24 cellular contexts compared by ENCODE assay signal in genomic region chr11:18566406-18566805, GRCh38. TPM values are rescaled to one million over a fixed set of nuclear protein-coding genes. Genes with fewer than 3 reads are reported as not detected.
"Had no signal": no experiment of that assay in that cellular context is flagged by ENCODE, and none has a peak within 500 bp of the region (broad histone marks: within the 10 kb centered on the region; RNA-seq: fewer than 3 reads in every experiment).

No MANE protein-coding gene starts in this region.

- H3K27ac Mint-ChIP-seq: activated CD8-positive, alpha-beta T cell treated with anti-CD3 and anti-CD28 coated beads, Interleukin-2, amount 10 ng/mL, durations not matched to agents 7 days and 5 days; activated naive CD4-positive, alpha-beta T cell treated with anti-CD3 and anti-CD28 coated beads, Interleukin-2, amount 50 U/mL, for 72 hours; activated naive CD8-positive, alpha-beta T cell treated with anti-CD3 and anti-CD28 coated beads, Interleukin-2, amount 50 U/mL, for 24 hours; T-helper 1 cell treated with Interleukin-12 subunit alpha and Interleukin-12 subunit beta and Interleukin-4 antibody, amounts not matched to agents 30 μg/mL and 1 μg/mL, for 36 hours; WTC11 had no signal

- H3K4me1 ChIP-seq: Peyer's patch had no signal

- H3K4me2 ChIP-seq: KMS-11 had no signal

- H3K9me3 ChIP-seq: MG63, Peyer's patch had no signal

- H3K9me3 Mint-ChIP-seq: activated naive CD4-positive, alpha-beta T cell treated with anti-CD3 and anti-CD28 coated beads, Interleukin-2, amount 50 U/mL, for 72 hours; activated naive CD8-positive, alpha-beta T cell treated with anti-CD3 and anti-CD28 coated beads, Interleukin-2, amount 50 U/mL, for 24 hours; T-helper 1 cell treated with Interleukin-12 subunit alpha and Interleukin-12 subunit beta and Interleukin-4 antibody, amounts not matched to agents 30 μg/mL and 1 μg/mL, for 36 hours; WTC11 had no signal

- DNase-seq: activated CD4-positive, alpha-beta T cell treated with anti-CD3 and anti-CD28 coated beads for 48 hours; activated CD4-positive, alpha-beta T cell treated with anti-CD3 and anti-CD28 coated beads, Interleukin-2, amount 50 U/mL, for 4 hours; activated CD4-positive, CD25-positive, alpha-beta regulatory T cell treated with anti-CD3 and anti-CD28 coated beads, Interleukin-2, amount 50 U/mL, for 72 hours; activated CD8-positive, alpha-beta memory T cell treated with anti-CD3 and anti-CD28 coated beads, Interleukin-2, amount 50 U/mL, for 48 hours; activated CD8-positive, alpha-beta T cell treated with anti-CD3 and anti-CD28 coated beads, Interleukin-2, amount 10 ng/mL, durations not matched to agents 7 days and 5 days; activated naive CD8-positive, alpha-beta T cell treated with anti-CD3 and anti-CD28 coated beads, Interleukin-2, amount 50 U/mL, for 24 hours; activated T-cell treated with anti-CD3 and anti-CD28 coated beads, Interleukin-2, amount 50 U/mL, for 1 hour; brain microvascular endothelial cell; MG63; MV-4-11; NCI-H1092 treated with DMSO at 0.1 percent for 48 hours; NCI-H1436; NCI-H1694 treated with DMSO at 0.1 percent for 48 hours; NCI-H2029 treated with DMSO at 0.1 percent for 48 hours; NCI-H510A treated with DMSO at 0.1 percent for 48 hours; NCI-H69; NK-92 treated with Interleukin-12 subunit alpha and Interleukin-12 subunit beta, amount 100 ng/mL, for 24 hours; Peyer's patch; SHP77 treated with DMSO at 0.1 percent for 48 hours had no signal

- H3K4me3 Mint-ChIP-seq: activated CD8-positive, alpha-beta T cell treated with anti-CD3 and anti-CD28 coated beads, Interleukin-2, amount 10 ng/mL, durations not matched to agents 7 days and 5 days; activated naive CD8-positive, alpha-beta T cell treated with anti-CD3 and anti-CD28 coated beads, Interleukin-2, amount 50 U/mL, for 24 hours; T-helper 1 cell treated with Interleukin-12 subunit alpha and Interleukin-12 subunit beta and Interleukin-4 antibody, amounts not matched to agents 30 μg/mL and 1 μg/mL, for 36 hours; WTC11 had no signal

- H3K36me3 ChIP-seq: MG63 had no signal

- ATAC-seq: activated CD8-positive, alpha-beta T cell treated with anti-CD3 and anti-CD28 coated beads, Interleukin-2, amount 10 ng/mL, durations not matched to agents 7 days and 5 days; activated naive CD4-positive, alpha-beta T cell treated with anti-CD3 and anti-CD28 coated beads, Interleukin-2, amount 50 U/mL, for 72 hours; activated naive CD8-positive, alpha-beta T cell treated with anti-CD3 and anti-CD28 coated beads, Interleukin-2, amount 50 U/mL, for 24 hours; WTC11 had no signal

- H3K27me3 Mint-ChIP-seq: activated naive CD8-positive, alpha-beta T cell treated with anti-CD3 and anti-CD28 coated beads, Interleukin-2, amount 50 U/mL, for 24 hours had no signal

- H3K36me3 Mint-ChIP-seq: activated naive CD4-positive, alpha-beta T cell treated with anti-CD3 and anti-CD28 coated beads, Interleukin-2, amount 50 U/mL, for 72 hours; WTC11 had no signal

- H3K27me3 ChIP-seq: brain microvascular endothelial cell, cardiac muscle cell, MG63, Peyer's patch had no signal

- H3K4me1 Mint-ChIP-seq: activated naive CD8-positive, alpha-beta T cell treated with anti-CD3 and anti-CD28 coated beads, Interleukin-2, amount 50 U/mL, for 24 hours had no signal

- H3K9ac ChIP-seq: KMS-11 had no signal

- H3K4me3 ChIP-seq: cardiac muscle cell, MG63, Peyer's patch had no signal

RNA-seq across cellular contexts. Expression of gene MISFA, which starts 33.2 kb away (rescaled TPM):
- total RNA-seq: Peyer's patch had no signal
